Comparison of ENCODE assay signal across 27 cellular contexts in the genomic region with DNA sequence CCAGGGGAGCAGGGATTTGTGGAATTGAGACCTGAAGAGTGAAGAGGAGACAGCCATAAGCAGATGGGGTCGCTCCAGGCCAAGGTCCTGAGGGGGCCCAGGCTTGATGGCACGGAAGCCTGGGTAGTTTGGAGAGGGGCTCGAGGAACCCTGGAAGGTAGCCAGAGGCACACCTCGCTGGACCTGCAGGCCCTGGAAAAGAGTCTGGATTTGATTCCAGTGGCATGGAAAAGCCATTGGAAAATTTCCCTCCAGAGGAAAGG. TPM values are rescaled to one million over a fixed set of nuclear protein-coding genes. Genes with fewer than 3 reads are reported as not detected.
"Had no signal": no experiment of that assay in that cellular context is flagged by ENCODE, and none has a peak within 500 bp of the region (broad histone marks: within the 10 kb centered on the region; RNA-seq: fewer than 3 reads in every experiment).

No MANE protein-coding gene starts in this region.

- H3K27ac Mint-ChIP-seq: dendritic cell treated with granulocyte-macrophage colony-stimulating factor and Interleukin-4, amounts not matched to agents 40 ng/mL and 50 ng/mL, for 4 days; immature natural killer cell; mesothelial cell of epicardium; naive B cell; natural killer cell treated with Interleukin-12 subunit alpha and Interleukin-12 subunit beta and Interleukin-15 and Interleukin-18, amount 100 ng/mL, for 72 hours; progenitor cell of endocrine pancreas; stimulated activated naive CD8-positive, alpha-beta T cell treated with anti-CD3 and anti-CD28 coated beads, Interleukin-15, amount 100 ng/mL, for 72 hours had no signal

- H3K36me3 Mint-ChIP-seq: immature natural killer cell; mesothelial cell of epicardium; naive B cell; natural killer cell treated with Interleukin-12 subunit alpha and Interleukin-12 subunit beta and Interleukin-15 and Interleukin-18, amount 100 ng/mL, for 72 hours had no signal

- H3K4me1 Mint-ChIP-seq: immature natural killer cell; naive B cell; stimulated activated naive CD8-positive, alpha-beta T cell treated with anti-CD3 and anti-CD28 coated beads, Interleukin-15, amount 100 ng/mL, for 72 hours had no signal

- H3K4me3 ChIP-seq: colonic mucosa, left ventricle myocardium inferior, lower lobe of right lung, mucosa of descending colon, ovary, right lobe of liver, smooth muscle cell, suprapubic skin, transverse colon, vagina had no signal

- H3K36me3 ChIP-seq: colonic mucosa, lower lobe of right lung, ovary, right lobe of liver, transverse colon, vagina had no signal

- H3K4me3 Mint-ChIP-seq: dendritic cell treated with granulocyte-macrophage colony-stimulating factor and Interleukin-4, amounts not matched to agents 40 ng/mL and 50 ng/mL, for 4 days; immature natural killer cell; mesothelial cell of epicardium; naive B cell; natural killer cell treated with Interleukin-12 subunit alpha and Interleukin-12 subunit beta and Interleukin-15 and Interleukin-18, amount 100 ng/mL, for 72 hours; stimulated activated naive CD8-positive, alpha-beta T cell treated with anti-CD3 and anti-CD28 coated beads, Interleukin-15, amount 100 ng/mL, for 72 hours had no signal

- H3K27ac ChIP-seq: colonic mucosa, lower lobe of right lung, ovary, right lobe of liver, suprapubic skin, transverse colon, vagina had no signal

- H3K9me3 ChIP-seq: colonic mucosa, left ventricle myocardium inferior, lower lobe of right lung, mucosa of descending colon, ovary, right lobe of liver, suprapubic skin, transverse colon, vagina had no signal

- H3K4me1 ChIP-seq: colonic mucosa, lower lobe of right lung, right lobe of liver had no signal

- DNase-seq: colonic mucosa; effector memory CD4-positive, alpha-beta T cell; immature natural killer cell; islet precursor cell; kidney glomerular epithelial cell; lower lobe of right lung; naive B cell; occipital lobe; stimulated activated CD4-positive, alpha-beta T cell treated with anti-CD3 and anti-CD28 coated beads, Interleukin-12 subunit alpha, Interleukin-12 subunit beta, amount 100 ng/mL, for 4 hours; stimulated activated CD4-positive, alpha-beta T cell treated with anti-CD3 and anti-CD28 coated beads, Interleukin-1b, Interleukin-23, amount 100 ng/mL, for 48 hours; stimulated activated CD4-positive, alpha-beta T cell treated with anti-CD3 and anti-CD28 coated beads, Interleukin-4, amount 100 ng/mL, for 1 hour; stimulated activated CD8-positive, alpha-beta memory T cell treated with anti-CD3 and anti-CD28 coated beads, Interleukin-4, amount 100 ng/mL, for 48 hours; stimulated activated naive CD4-positive, alpha-beta T cell; stimulated activated naive CD8-positive, alpha-beta T cell treated with anti-CD3 and anti-CD28 coated beads, Interleukin-15, amount 100 ng/mL, for 72 hours had no signal

- H3K4me2 ChIP-seq: smooth muscle cell had no signal

- H3K27me3 ChIP-seq: colonic mucosa, ovary, right lobe of liver, suprapubic skin, transverse colon, vagina had no signal

- H3K9me3 Mint-ChIP-seq: dendritic cell treated with granulocyte-macrophage colony-stimulating factor and Interleukin-4, amounts not matched to agents 40 ng/mL and 50 ng/mL, for 4 days; immature natural killer cell; mesothelial cell of epicardium; natural killer cell treated with Interleukin-12 subunit alpha and Interleukin-12 subunit beta and Interleukin-15 and Interleukin-18, amount 100 ng/mL, for 72 hours; stimulated activated naive CD8-positive, alpha-beta T cell treated with anti-CD3 and anti-CD28 coated beads, Interleukin-15, amount 100 ng/mL, for 72 hours had no signal

- ATAC-seq: left colon; natural killer cell treated with Interleukin-12 subunit alpha and Interleukin-12 subunit beta and Interleukin-15 and Interleukin-18, amount 100 ng/mL, for 72 hours; stimulated activated naive CD8-positive, alpha-beta T cell treated with anti-CD3 and anti-CD28 coated beads, Interleukin-15, amount 100 ng/mL, for 72 hours had no signal

RNA-seq across cellular contexts. Expression of a gene that starts 31.8 kb away (rescaled TPM):
- polyA plus RNA-seq: immature natural killer cell had no signal
